In the genomic region with DNA sequence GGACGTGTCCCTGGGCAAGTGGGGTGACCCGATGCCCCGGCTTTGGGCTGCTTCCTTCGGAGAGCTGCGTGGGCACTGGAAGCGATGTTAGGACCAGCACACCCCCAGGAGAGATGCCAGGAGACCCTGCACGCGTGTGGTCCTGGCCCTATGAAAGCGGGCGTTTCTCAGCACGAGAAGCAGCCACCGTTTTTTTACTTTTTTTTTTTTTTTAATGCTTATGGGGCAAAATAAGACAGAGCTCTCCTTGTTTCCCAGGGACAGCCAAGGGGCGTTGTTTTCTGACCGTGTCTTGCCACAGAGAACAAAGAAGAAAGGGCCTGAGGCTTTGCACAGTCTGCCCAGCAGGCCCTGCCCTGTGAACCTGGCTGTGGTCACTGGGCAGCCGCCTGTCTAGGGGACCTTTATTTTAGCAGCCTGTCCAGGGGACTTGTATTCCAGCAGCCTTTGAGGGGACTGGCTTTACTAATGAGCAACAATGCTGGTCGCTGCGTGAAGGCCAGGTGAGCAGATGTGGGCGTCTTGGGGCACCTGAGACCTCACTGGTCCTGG, we compare ENCODE assay signal across 8 cellular contexts. TPM values are rescaled to one million over a fixed set of nuclear protein-coding genes. Genes with fewer than 3 reads are reported as not detected.
DNase-seq lines count a peak whose midpoint lies in the region; ATAC-seq, FAIRE-seq and TF ChIP-seq lines count a peak whose summit lies in the region.

No MANE protein-coding gene starts in this region.

- peak overlapping the region; percentile 85 for H3K9ac ChIP-seq in mesendoderm (ENCODE audit: low read length)

- H3K4me3 ChIP-seq in mesendoderm (ENCODE audit: low read length), result peak overlapping the region; percentile 72

- no peaks in the 10 kb centered on the region for H3K9me3 Mint-ChIP-seq in brain

- H3K79me1 ChIP-seq in mesendoderm (ENCODE audit: low read length), result peaks cover 3% of the 10 kb centered on the region

- TF ChIP-seq CTCF in 22Rv1 (IDR thresholded peaks at IDR 0.05), result no peak
- no peak for TF ChIP-seq CTCF in brain (conservative IDR thresholded peaks at IDR 0.05)

- peak overlapping the region; percentile 74 to 92 (median 84) for H3K27ac Mint-ChIP-seq in brain

- H3K56ac ChIP-seq in mesendoderm (ENCODE audit: low read length), result peak overlapping the region; percentile 87

- H3K27me3 ChIP-seq in mesendoderm (ENCODE audit: insufficient read depth, low read length, poor library complexity), result no peaks in the 10 kb centered on the region

- H2BK5ac ChIP-seq in mesendoderm (ENCODE audit: low read length), result no peak overlapping the region

- H3K79me2 ChIP-seq in mesendoderm (ENCODE audit: control insufficient read depth, insufficient read depth, low read length), result no peaks in the 10 kb centered on the region

- H2BK15ac ChIP-seq in mesendoderm (replicated peaks; ENCODE audit: low read depth), result no peak overlapping the region

- no CpG with 5 or more reads among the region's 18 CpGs for WGBS in mesendoderm (ENCODE audit: extremely low coverage, insufficient coverage, low lambda C conversion rate)

- no peak overlapping the region for H3K23ac ChIP-seq in mesendoderm (ENCODE audit: low read length)

- no peak for TF ChIP-seq POLR2A in H54 (IDR thresholded peaks at IDR 0.05; ENCODE audit: low read depth, low read length)

- ATAC-seq in HG02884 (IDR thresholded peaks at IDR 0.05; ENCODE audit: unreplicated experiment) (no peak), GM21423 (IDR thresholded peaks at IDR 0.05; ENCODE audit: unreplicated experiment) (no peak), HG03571 (IDR thresholded peaks at IDR 0.05; ENCODE audit: unreplicated experiment) (no peak)

- no peak overlapping the region for H2AK5ac ChIP-seq in mesendoderm (ENCODE audit: low read length)

- FAIRE-seq in H54 (lab: Jason Lieb, UNC), result no peak

- H3K18ac ChIP-seq in mesendoderm (ENCODE audit: low read length), result no peak overlapping the region

- peak overlapping the region; percentile 87 to 96 (median 94) for H3K4me3 Mint-ChIP-seq in brain

- H3K27me3 Mint-ChIP-seq in brain, result peaks cover 4% of the 10 kb centered on the region

- no peak overlapping the region for H3K4ac ChIP-seq in mesendoderm (ENCODE audit: low read depth, low read length)

- H3K4me1 Mint-ChIP-seq in brain, result peaks cover 21% of the 10 kb centered on the region

- no peak overlapping the region for H2BK120ac ChIP-seq in mesendoderm (ENCODE audit: low read depth, low read length)

- peak overlapping the region; percentile 97 for H3K27ac ChIP-seq in 22Rv1
- no peak overlapping the region for H3K27ac ChIP-seq in mesendoderm (ENCODE audit: low read depth, low read length)

- H4K5ac ChIP-seq in mesendoderm (ENCODE audit: low read length), result no peak overlapping the region

- no peak overlapping the region for H4K8ac ChIP-seq in mesendoderm (ENCODE audit: low read depth, low read length)

- H3K36me3 Mint-ChIP-seq in brain, result peaks cover 3% of the 10 kb centered on the region

- peak overlapping the region; percentile 86 for H3K4me2 ChIP-seq in mesendoderm (ENCODE audit: low read length)

- H3K4me1 ChIP-seq in mesendoderm (ENCODE audit: control insufficient read depth, low read depth, low read length), result peaks cover 6% of the 10 kb centered on the region

- H3K36me3 ChIP-seq in mesendoderm (ENCODE audit: control insufficient read depth, insufficient read depth, low read length), result no peaks in the 10 kb centered on the region

- DNase-seq in HT1080 (ENCODE audit: low read depth) (peak; percentile 60), mesendoderm (no peak), H54 (ENCODE audit: insufficient read length, low spot score) (no peak)

RNA-seq across cellular contexts. Expression of a gene that starts 1.0 kb away (rescaled TPM):
- 96.9 and 106 TPM in 2 replicates for total RNA-seq in HT1080 (2014; rRNA removed; shearing (Covaris generic))
- 56.8 and 78.5 TPM in 2 replicates for polyA plus RNA-seq in HT1080 (2015; cell fraction: cytosol; rRNA removed)
- polyA plus RNA-seq in HT1080 (2015; cell fraction: nucleus; rRNA removed), result 41.7 and 46.6 TPM in 2 replicates
- polyA plus RNA-seq in brain (ENCODE audit: insufficient read depth, low read depth, low replicate concordance), result 37.8 TPM
- polyA plus RNA-seq in mesendoderm (2013, experiment 1 of 2), result 11.8 TPM
- 12.3 TPM for polyA plus RNA-seq in mesendoderm (2013, experiment 2 of 2)

RNA-seq across cellular contexts. Expression of a gene that starts 9.9 kb away (rescaled TPM):
- 51.9 and 57.7 TPM in 2 replicates for total RNA-seq in HT1080 (2014; rRNA removed; shearing (Covaris generic))
- 219 and 267 TPM in 2 replicates for polyA plus RNA-seq in HT1080 (2015; cell fraction: cytosol; rRNA removed)
- 65.9 and 77.4 TPM in 2 replicates for polyA plus RNA-seq in HT1080 (2015; cell fraction: nucleus; rRNA removed)
- polyA plus RNA-seq in brain (ENCODE audit: insufficient read depth, low read depth, low replicate concordance), result 91.5 TPM
- polyA plus RNA-seq in mesendoderm (2013, experiment 1 of 2), result 127 TPM
- 128 TPM for polyA plus RNA-seq in mesendoderm (2013, experiment 2 of 2)

RNA-seq across cellular contexts. Expression of a gene that starts 29.3 kb away (rescaled TPM):
- 165 and 172 TPM in 2 replicates for total RNA-seq in HT1080 (2014; rRNA removed; shearing (Covaris generic))
- polyA plus RNA-seq in HT1080 (2015; cell fraction: cytosol; rRNA removed), result 102 and 109 TPM in 2 replicates
- 333 and 341 TPM in 2 replicates for polyA plus RNA-seq in HT1080 (2015; cell fraction: nucleus; rRNA removed)
- polyA plus RNA-seq in brain (ENCODE audit: insufficient read depth, low read depth, low replicate concordance), result 147 TPM
- polyA plus RNA-seq in mesendoderm (2013, experiment 1 of 2), result 41.6 TPM
- 41.5 TPM for polyA plus RNA-seq in mesendoderm (2013, experiment 2 of 2)

RNA-seq across cellular contexts. Expression of a gene that starts 29.5 kb away (rescaled TPM):
- 47.9 and 59.7 TPM in 2 replicates for total RNA-seq in HT1080 (2014; rRNA removed; shearing (Covaris generic))
- polyA plus RNA-seq in HT1080 (2015; cell fraction: cytosol; rRNA removed), result 25.2 and 32.5 TPM in 2 replicates
- 25.7 and 31.9 TPM in 2 replicates for polyA plus RNA-seq in HT1080 (2015; cell fraction: nucleus; rRNA removed)
- 78.3 TPM for polyA plus RNA-seq in brain (ENCODE audit: insufficient read depth, low read depth, low replicate concordance)
- 38.4 TPM for polyA plus RNA-seq in mesendoderm (2013, experiment 1 of 2)
- polyA plus RNA-seq in mesendoderm (2013, experiment 2 of 2), result 37.2 TPM

RNA-seq across cellular contexts. Expression of a gene that starts 46.5 kb away (rescaled TPM):
- 47.3 and 60.3 TPM in 2 replicates for total RNA-seq in HT1080 (2014; rRNA removed; shearing (Covaris generic))
- polyA plus RNA-seq in HT1080 (2015; cell fraction: cytosol; rRNA removed), result 17.0 and 18.4 TPM in 2 replicates
- polyA plus RNA-seq in HT1080 (2015; cell fraction: nucleus; rRNA removed), result 16.2 and 24.9 TPM in 2 replicates
- polyA plus RNA-seq in brain (ENCODE audit: insufficient read depth, low read depth, low replicate concordance), result 19.4 TPM
- polyA plus RNA-seq in mesendoderm (2013, experiment 1 of 2), result 49.0 TPM
- 48.4 TPM for polyA plus RNA-seq in mesendoderm (2013, experiment 2 of 2)
